8 cellular contexts compared by ENCODE assay signal in the genomic region with DNA sequence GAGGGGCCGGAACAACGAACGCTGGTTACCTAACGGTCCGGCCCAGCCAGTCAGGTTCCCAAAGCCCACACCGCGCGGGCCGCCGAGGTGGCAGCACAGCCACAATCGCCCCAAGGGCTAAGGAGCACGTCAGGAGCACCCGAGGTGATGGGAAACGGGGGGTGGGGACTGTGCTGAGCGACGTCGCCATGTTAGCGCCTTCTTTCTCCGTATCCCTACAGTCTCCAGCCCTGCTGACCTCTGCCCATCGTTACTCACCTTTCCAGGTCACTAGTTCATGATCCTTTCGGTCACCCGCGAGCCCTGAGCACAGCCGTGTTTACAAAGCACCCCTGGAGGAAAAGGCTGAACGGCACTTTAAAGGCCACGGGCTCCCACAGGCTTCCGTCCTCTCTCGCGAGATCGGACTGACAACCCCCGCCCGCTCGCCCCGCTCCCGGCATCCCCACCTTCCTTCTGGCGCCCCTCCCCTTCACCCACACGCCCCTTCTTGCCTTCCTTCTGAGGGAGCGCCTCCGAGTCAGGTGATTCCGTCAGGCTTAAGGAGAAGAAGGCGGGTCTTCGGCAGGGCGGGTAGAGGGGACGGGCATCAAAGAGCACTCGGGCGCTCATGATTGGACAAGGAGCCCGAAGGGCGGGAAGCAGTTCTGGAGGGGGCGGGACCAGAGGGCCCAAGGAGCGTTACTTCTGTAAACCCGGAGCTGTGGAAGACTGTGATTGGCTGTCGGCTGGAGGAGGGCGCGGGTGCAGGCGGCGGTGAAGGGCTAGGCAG. TPM values are rescaled to one million over a fixed set of nuclear protein-coding genes. Genes with fewer than 3 reads are reported as not detected.
DNase-seq lines count a peak whose midpoint lies in the region; ATAC-seq, FAIRE-seq and TF ChIP-seq lines count a peak whose summit lies in the region.

A gene with protein sequence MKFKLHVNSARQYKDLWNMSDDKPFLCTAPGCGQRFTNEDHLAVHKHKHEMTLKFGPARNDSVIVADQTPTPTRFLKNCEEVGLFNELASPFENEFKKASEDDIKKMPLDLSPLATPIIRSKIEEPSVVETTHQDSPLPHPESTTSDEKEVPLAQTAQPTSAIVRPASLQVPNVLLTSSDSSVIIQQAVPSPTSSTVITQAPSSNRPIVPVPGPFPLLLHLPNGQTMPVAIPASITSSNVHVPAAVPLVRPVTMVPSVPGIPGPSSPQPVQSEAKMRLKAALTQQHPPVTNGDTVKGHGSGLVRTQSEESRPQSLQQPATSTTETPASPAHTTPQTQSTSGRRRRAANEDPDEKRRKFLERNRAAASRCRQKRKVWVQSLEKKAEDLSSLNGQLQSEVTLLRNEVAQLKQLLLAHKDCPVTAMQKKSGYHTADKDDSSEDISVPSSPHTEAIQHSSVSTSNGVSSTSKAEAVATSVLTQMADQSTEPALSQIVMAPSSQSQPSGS (minus strand): TSS at position 412 of the 772 bp plus-strand sequence. CDS start 31,760 bp downstream, outside the sequence.

- peak within 1 kb of the TSS; percentile 100 for H3K4me3 ChIP-seq in AG10803 (ENCODE audit: low read length)

- peak; percentile 86 for FAIRE-seq in islet of Langerhans (lab: Jason Lieb, UNC)

- ATAC-seq in GM19043 (IDR thresholded peaks at IDR 0.05; ENCODE audit: low read depth, unreplicated experiment), result peak; percentile 94
- ATAC-seq in HG03378 (IDR thresholded peaks at IDR 0.05; ENCODE audit: unreplicated experiment), result peak; percentile 94

- no peak for TF ChIP-seq CTCF in AG10803 (conservative IDR thresholded peaks at IDR 0.05; ENCODE audit: low read length)

- peak; percentile 100 for DNase-seq in AG10803 (ENCODE audit: low read depth)
- peak; percentile 100 for DNase-seq in NCI-H460 (ENCODE audit: extremely low read depth, low read depth)
- DNase-seq in activated CD4-positive, CD25-positive, alpha-beta regulatory T cell treated with anti-CD3 and anti-CD28 coated beads, Interleukin-2, amount 50 U/mL, for 72 hours, result peak; percentile 93
- peak; percentile 98 to 99 for DNase-seq in cerebellar nuclear complex (lab: John Stamatoyannopoulos, UW)
- DNase-seq in stimulated activated CD4-positive, alpha-beta T cell treated with anti-CD3 and anti-CD28 coated beads, Interleukin-12 subunit alpha, Interleukin-12 subunit beta, amount 100 ng/mL, for 4 hours, result peak; percentile 92

RNA-seq across cellular contexts. Expression of the gene that starts here (rescaled TPM):
- 39.3 and 42.5 TPM in 2 replicates for total RNA-seq in NCI-H460 (2014; rRNA removed; shearing (Covaris generic))
- polyA plus RNA-seq in NCI-H460 (2014; cell fraction: nucleus; rRNA removed), result 29.7 and 41.4 TPM in 2 replicates

Comparison
In these comparisons a context has a peak if more than half of its experiments do, and no peak if none do; other contexts are left out.
1. Peak in every context shown above with its lines: DNase-seq, ATAC-seq and H3K4me3 ChIP-seq.